ENCODE assay signal across 8 cellular contexts in genomic region chr18:23502516-23503037, GRCh38. TPM values are rescaled to one million over a fixed set of nuclear protein-coding genes. Genes with fewer than 3 reads are reported as not detected.
DNase-seq lines count a peak whose midpoint lies in the region; ATAC-seq, FAIRE-seq and TF ChIP-seq lines count a peak whose summit lies in the region.

No MANE protein-coding gene starts in this region.

- TF ChIP-seq CTCF in RWPE1 (conservative IDR thresholded peaks at IDR 0.05; ENCODE audit: low read depth) (peak; percentile 44; the same call in 1 of the 2 replicates), fibroblast of lung (conservative IDR thresholded peaks at IDR 0.05 in 1 of 2, IDR thresholded peaks at IDR 0.05 in 1 of 2; ENCODE audit: low read depth in 1 of 2, low read length in 2 of 2) (no peak)

- H3K27me3 ChIP-seq in GM23248 (replicated peaks; ENCODE audit: insufficient read depth) (no peaks in the 10 kb centered on the region), fibroblast of lung (ENCODE audit: control insufficient read depth, insufficient read depth, low read length) (no peaks in the 10 kb centered on the region), rectal smooth muscle tissue (ENCODE audit: control insufficient read depth, insufficient read depth, low read length) (no peaks in the 10 kb centered on the region)

- intact Hi-C loops in posterior vena cava (cut with DNase I), result no loop called here

- ATAC-seq in HG02973 (IDR thresholded peaks at IDR 0.05; ENCODE audit: unreplicated experiment), result no peak

- H3K9me2 ChIP-seq in GM23248 (ENCODE audit: insufficient read depth), result no peaks in the 10 kb centered on the region

- 9 to 11% methylated on average over 6 of the region's 6 CpGs for WGBS in GM23248 (ENCODE audit: low coverage in 1 of 2, low lambda C conversion rate in 2 of 2, missing lambda C conversion rate in 2 of 2), 2 experiments

- H3K4me2 ChIP-seq in GM23248 (ENCODE audit: unreplicated experiment) (peak overlapping the region; percentile 80), fibroblast of lung (ENCODE audit: extremely low read depth, insufficient read depth, low read length) (peak overlapping the region; percentile 78)

- H3K4me3 ChIP-seq in GM23248 (peak overlapping the region; percentile 91), fibroblast of lung (replicated peaks in 1 of 4; ENCODE audit: control extremely low read depth in 1 of 4, insufficient read depth in 1 of 4, low read depth in 3 of 4, low read length in 4 of 4) (peak overlapping the region; percentile 66 to 87 (median 68)), rectal smooth muscle tissue (ENCODE audit: low read length) (peak overlapping the region; percentile 80)

- in situ Hi-C loops in GM23248 (cut with MboI), result no loop called here

- no peak for FAIRE-seq in GM12891 (lab: Jason Lieb, UNC)

- no peak for TF ChIP-seq POLR2A in GM12891 (IDR thresholded peaks at IDR 0.05; ENCODE audit: low read depth, low read length)

- H3K36me3 ChIP-seq in GM23248 (ENCODE audit: low read depth), result peaks cover 2% of the 10 kb centered on the region; the same call in 1 of the 2 replicates
- no peaks in the 10 kb centered on the region for H3K36me3 ChIP-seq in fibroblast of lung (ENCODE audit: control insufficient read depth, insufficient read depth, low read length)
- no peaks in the 10 kb centered on the region for H3K36me3 ChIP-seq in rectal smooth muscle tissue (ENCODE audit: control insufficient read depth, insufficient read depth, low read length)

- no peak for DNase-seq in GM23248
- no peak for DNase-seq in RWPE1 (ENCODE audit: low spot score)
- no peak for DNase-seq in fibroblast of lung (ENCODE audit: low read depth in 2 of 2)
- DNase-seq in GM12891 (ENCODE audit: insufficient read length, low spot score), result no peak
- DNase-seq in posterior vena cava (ENCODE audit: low spot score), result no peak
- DNase-seq in SIG-M5 (lab: John Stamatoyannopoulos, UW), result no peak

- H3K9me3 ChIP-seq in GM23248 (ENCODE audit: low read depth), result no peaks in the 10 kb centered on the region
- no peaks in the 10 kb centered on the region for H3K9me3 ChIP-seq in fibroblast of lung (ENCODE audit: control insufficient read depth, insufficient read depth, low read depth, low read length)

- CTCF ChIA-PET in RWPE1 (lab: Yijun Ruan, JAX), result no interaction called here

- H3F3A ChIP-seq in GM23248 (ENCODE audit: insufficient read depth), result no peaks in the 10 kb centered on the region

- POLR2A ChIA-PET in RWPE1 (lab: Yijun Ruan, JAX; ENCODE audit: low non-redundant PET), result interaction anchor here (0.7 kb wide), 1 partner anchor 15 kb away, joined by 3 read pairs; no protein-coding TSS in a partner anchor

- H3K9ac ChIP-seq in GM23248, result peak overlapping the region; percentile 85
- H3K9ac ChIP-seq in fibroblast of lung (ENCODE audit: insufficient read depth, low read length), result no peak overlapping the region
- H3K9ac ChIP-seq in rectal smooth muscle tissue (ENCODE audit: low read length), result peak overlapping the region; percentile 88

- H4K20me1 ChIP-seq in GM23248 (ENCODE audit: insufficient read depth), result no peaks in the 10 kb centered on the region
- H4K20me1 ChIP-seq in fibroblast of lung (ENCODE audit: control insufficient read depth, extremely low read depth, insufficient read depth, low read length), result no peaks in the 10 kb centered on the region

- H3K27ac ChIP-seq in GM23248 (peak overlapping the region; percentile 34; the same call in 1 of the 2 replicates), RWPE1 (peak overlapping the region; percentile 83), fibroblast of lung (ENCODE audit: insufficient read depth, low read length) (peak overlapping the region; percentile 75), rectal smooth muscle tissue (ENCODE audit: low read depth, low read length) (peak overlapping the region; percentile 87)

- H3K4me1 ChIP-seq in GM23248 (ENCODE audit: insufficient read depth) (peaks cover 6% of the 10 kb centered on the region; the same call in 1 of the 2 replicates), fibroblast of lung (ENCODE audit: control insufficient read depth, extremely low read depth, insufficient read depth, low read length) (peaks cover 2% of the 10 kb centered on the region), rectal smooth muscle tissue (ENCODE audit: control insufficient read depth, insufficient read depth, low read length) (peaks cover 11% of the 10 kb centered on the region)

- H3K79me2 ChIP-seq in GM23248 (ENCODE audit: insufficient read depth) (peaks cover 36% of the 10 kb centered on the region), fibroblast of lung (ENCODE audit: control insufficient read depth, insufficient read depth, low read length) (peaks cover 12% of the 10 kb centered on the region)

- H2AFZ ChIP-seq in GM23248, result peak overlapping the region; percentile 93
- peak overlapping the region; percentile 77 for H2AFZ ChIP-seq in fibroblast of lung (ENCODE audit: low read length)

TF ChIP-seq in GM12891, 5 proteins besides CTCF, POLR2A, EP300 and RAD21:
- TF ChIP-seq SPI1 (IDR thresholded peaks at IDR 0.05; ENCODE audit: low read depth, low read length) (no peak), POLR2AphosphoS5 (IDR thresholded peaks at IDR 0.05; ENCODE audit: low read depth, low read length) (no peak), TAF1 (IDR thresholded peaks at IDR 0.05; ENCODE audit: low read depth, low read length) (no peak), POU2F2 (IDR thresholded peaks at IDR 0.05; ENCODE audit: low read depth, low read length) (no peak), PAX5 (IDR thresholded peaks at IDR 0.05; ENCODE audit: insufficient read depth, low read length, severe bottlenecking) (no peak)

RNA-seq across cellular contexts. Expression of gene RMC1, which starts 0.7 kb away (rescaled TPM):
- 13.3 and 22.8 TPM in 2 replicates for total RNA-seq in GM23248 (2014; rRNA removed; shearing (Covaris generic))
- polyA plus RNA-seq in GM23248 (2016; fragmentation: Nextera tagmentation; extraction: Ambion mirVana), result 22.1 and 24.9 TPM in 2 replicates
- total RNA-seq in fibroblast of lung, result 22.1 and 29.6 TPM in 2 replicates
- polyA plus RNA-seq in fibroblast of lung, result 22.5 and 23.1 TPM in 2 replicates
- polyA plus RNA-seq in fibroblast of lung (2012), result 17.7 and 18.5 TPM in 2 replicates
- 9.2 and 10.4 TPM in 2 replicates for polyA minus RNA-seq in fibroblast of lung (ENCODE audit: low replicate concordance)
- 25.3 TPM for polyA plus RNA-seq in GM12891 (2012; ENCODE audit: low read depth, missing spikeins)
- total RNA-seq in posterior vena cava, result 10 to 100 TPM; 20.5 to 28.8 TPM

RNA-seq across cellular contexts. Expression of gene RIOK3, which starts 49.5 kb away (rescaled TPM):
- 71.7 and 89.3 TPM in 2 replicates for total RNA-seq in GM23248 (2014; rRNA removed; shearing (Covaris generic))
- 78.4 and 81.8 TPM in 2 replicates for polyA plus RNA-seq in GM23248 (2016; fragmentation: Nextera tagmentation; extraction: Ambion mirVana)
- total RNA-seq in fibroblast of lung, result 59.8 and 78.8 TPM in 2 replicates
- 37.6 and 48.4 TPM in 2 replicates for polyA plus RNA-seq in fibroblast of lung
- 33.8 and 43.9 TPM in 2 replicates for polyA plus RNA-seq in fibroblast of lung (2012)
- polyA minus RNA-seq in fibroblast of lung (ENCODE audit: low replicate concordance), result 7.8 and 9.1 TPM in 2 replicates
- polyA plus RNA-seq in GM12891 (2012; ENCODE audit: low read depth, missing spikeins), result 40.4 TPM
- total RNA-seq in posterior vena cava, result 10 to 100 TPM; 58.9 to 65.8 TPM

Comparison
In these comparisons a context has a peak if more than half of its experiments do, and no peak if none do; other contexts are left out.
1. H3K27ac ChIP-seq: peak in every context shown above with its lines; median percentile 87 in rectal smooth muscle tissue; 83 in RWPE1; 75 in fibroblast of lung; 34 in GM23248.